21 cellular contexts compared by ENCODE assay signal in genomic region chr12:96749978-96750377, GRCh38.
"Had no signal": no experiment of that assay in that cellular context is flagged by ENCODE, and none has a peak within 500 bp of the region (broad histone marks: within the 10 kb centered on the region; RNA-seq: fewer than 3 reads in every experiment).

No MANE protein-coding gene starts in this region.

- H3K36me3 ChIP-seq: esophagus squamous epithelium, gastrocnemius medialis, left lung, thoracic aorta, vagina had no signal

- ATAC-seq: activated T-cell treated with anti-CD3 and anti-CD28 coated beads, Interleukin-2, amount 50 U/mL, for 4 hours; gastrocnemius medialis; left lung; naive thymus-derived CD4-positive, alpha-beta T cell had no signal

- FAIRE-seq: astrocyte had no signal

- DNase-seq: activated CD4-positive, alpha-beta T cell treated with anti-CD3 and anti-CD28 coated beads, Interleukin-2, amount 50 U/mL, for 4 hours; activated CD4-positive, CD25-positive, alpha-beta regulatory T cell treated with anti-CD3 and anti-CD28 coated beads, Interleukin-2, amount 50 U/mL, for 72 hours; activated CD8-positive, alpha-beta memory T cell treated with anti-CD3 and anti-CD28 coated beads for 24 hours; activated CD8-positive, alpha-beta memory T cell treated with anti-CD3 and anti-CD28 coated beads, Interleukin-2, amount 50 U/mL, for 4 hours; activated naive CD4-positive, alpha-beta T cell; activated T-cell treated with anti-CD3 and anti-CD28 coated beads, Interleukin-2, amount 50 U/mL, for 4 hours; central memory CD4-positive, alpha-beta T cell; esophagus squamous epithelium; gastrocnemius medialis; hippocampal formation; kidney glomerular epithelial cell; left lung; naive thymus-derived CD4-positive, alpha-beta T cell; retina; stimulated activated CD4-positive, alpha-beta T cell treated with anti-CD3 and anti-CD28 coated beads, Interleukin-4, amount 100 ng/mL, for 1 hour; stimulated activated naive CD4-positive, alpha-beta T cell treated with Interleukin-2 at 50 U/mL for 16 hours had no signal

- H3K9me3 ChIP-seq: esophagus squamous epithelium, gastrocnemius medialis, left lung, thoracic aorta, vagina had no signal

- H3K4me1 ChIP-seq: esophagus squamous epithelium, gastrocnemius medialis, left lung, vagina had no signal

- H3K4me3 ChIP-seq: esophagus squamous epithelium, gastrocnemius medialis, left lung, lung, thoracic aorta, vagina had no signal

- H3K27ac ChIP-seq: esophagus squamous epithelium, gastrocnemius medialis, left lung, thoracic aorta, vagina, VCaP had no signal

- H3K27me3 ChIP-seq: esophagus squamous epithelium, gastrocnemius medialis, left lung, vagina had no signal
